9 cellular contexts compared by ENCODE assay signal in genomic region chrX:153495362-153495751, GRCh38. TPM values are rescaled to one million over a fixed set of nuclear protein-coding genes. Genes with fewer than 3 reads are reported as not detected.
DNase-seq lines count a peak whose midpoint lies in the region; ATAC-seq, FAIRE-seq and TF ChIP-seq lines count a peak whose summit lies in the region.
"Had no signal": no experiment of that assay in that cellular context is flagged by ENCODE, and none has a peak within 500 bp of the region (broad histone marks: within the 10 kb centered on the region; RNA-seq: fewer than 3 reads in every experiment).

No MANE protein-coding gene starts in this region.

- TF ChIP-seq POLR2A in suprapubic skin (IDR thresholded peaks at IDR 0.05), result no peak

- no peaks in the 10 kb centered on the region for H3K36me3 Mint-ChIP-seq in HFFc6 (ENCODE audit: low read depth)

- H3K27ac Mint-ChIP-seq in HFFc6, result peak overlapping the region; percentile 90

- no peaks in the 10 kb centered on the region for H3K9me3 Mint-ChIP-seq in HFFc6

- H3K9me3 ChIP-seq in kidney (ENCODE audit: control insufficient read depth in 1 of 2, low read length in 2 of 2) (no peaks in the 10 kb centered on the region), suprapubic skin (no peaks in the 10 kb centered on the region)

- peak overlapping the region in 1 of 2 donors; percentile 53 for H3K27ac ChIP-seq in kidney (ENCODE audit: low read depth in 2 of 2, low read length in 2 of 2)
- no peak overlapping the region for H3K27ac ChIP-seq in suprapubic skin

- no peak overlapping the region for H3K9ac ChIP-seq in kidney (ENCODE audit: low read length in 2 of 2)

- DNase-seq in HFFc6, result peak; percentile 46
- DNase-seq in cardiac fibroblast (ENCODE audit: low read depth in 2 of 2), result peak in 1 of 2 donors; percentile 64
- DNase-seq in kidney, result no peak
- no peak for DNase-seq in suprapubic skin (ENCODE audit: low spot score in 2 of 2)
- no peak for DNase-seq in AML-193 (lab: John Stamatoyannopoulos, UW)
- no peak for DNase-seq in ecto neural progenitor cell (ENCODE audit: low spot score)

- TF ChIP-seq EP300 in suprapubic skin (IDR thresholded peaks at IDR 0.05), result no peak

- intact Hi-C loops in kidney (cut with DNase I), result no loop called here

- H3K4me1 ChIP-seq in kidney (ENCODE audit: control insufficient read depth in 1 of 2, insufficient read depth in 1 of 2, low read depth in 1 of 2, low read length in 2 of 2) (peaks cover 0 to 8% of the 10 kb centered on the region in 2 donors), suprapubic skin (peaks cover 44% of the 10 kb centered on the region)

- ATAC-seq in HG02870 (IDR thresholded peaks at IDR 0.05; ENCODE audit: unreplicated experiment), result no peak
- no peak for ATAC-seq in GM19328 (IDR thresholded peaks at IDR 0.05; ENCODE audit: unreplicated experiment)

- 22% methylated on average over 17 of the region's 17 CpGs for WGBS in suprapubic skin

- peaks cover 2% of the 10 kb centered on the region; the same call in 1 of the 2 replicates for H3K27me3 Mint-ChIP-seq in HFFc6 (ENCODE audit: insufficient read depth)

- H3K27me3 ChIP-seq in suprapubic skin, result no peaks in the 10 kb centered on the region

- no peak for FAIRE-seq in kidney (lab: Jason Lieb, UNC)

- TF ChIP-seq CTCF in HFFc6 (IDR thresholded peaks at IDR 0.05), result 0 out of 2 replicates have a peak, but pooled peaks have one; percentile 4
- no peak for TF ChIP-seq CTCF in cardiac fibroblast (IDR thresholded peaks at IDR 0.05; ENCODE audit: low read depth, low read length)
- no peak for TF ChIP-seq CTCF in kidney (IDR thresholded peaks at IDR 0.05; ENCODE audit: borderline replicate concordance, extremely low read depth, insufficient read depth)
- TF ChIP-seq CTCF in suprapubic skin (IDR thresholded peaks at IDR 0.05), result no peak

- H3K4me1 Mint-ChIP-seq in HFFc6 (ENCODE audit: low read depth), result peaks cover 11% of the 10 kb centered on the region

- peak overlapping the region; percentile 60 to 66 for H3K4me3 ChIP-seq in cardiac fibroblast (replicated peaks in 1 of 2; ENCODE audit: low read depth in 2 of 2, low read length in 2 of 2)
- H3K4me3 ChIP-seq in kidney (ENCODE audit: low read length in 2 of 2), result peak overlapping the region; percentile 34 to 44
- peak overlapping the region; percentile 36 for H3K4me3 ChIP-seq in suprapubic skin

- peak overlapping the region; percentile 98 for H3K4me3 Mint-ChIP-seq in HFFc6

- H3K36me3 ChIP-seq in kidney (ENCODE audit: control insufficient read depth in 1 of 2, insufficient read depth in 2 of 2, low read length in 2 of 2) (no peaks in the 10 kb centered on the region), suprapubic skin (no peaks in the 10 kb centered on the region)

RNA-seq across cellular contexts. Expression of gene BGN, which starts 0.6 kb away (rescaled TPM):
- total RNA-seq in HFFc6 (2021; fragmentation: NEBNext Ultra II Directional; extraction: Animal tissue kit (Norgen Biotek cat#: 25700)), result 100 to 1,000 TPM; 324 to 382 (median 367) TPM
- total RNA-seq in kidney, result 164 TPM
- polyA plus RNA-seq in kidney (ENCODE audit: insufficient read depth, low read depth, low replicate concordance), result 288 TPM
- 100 to 1,000 TPM in 1 of 4 donors, 10 to 100 TPM in 3; 24.9 to 108 (median 67.3) TPM for total RNA-seq in suprapubic skin
- total RNA-seq: mononuclear cell had no signal

RNA-seq across cellular contexts. Expression of gene ATP2B3, which starts 22.1 kb away (rescaled TPM):
- not detected for total RNA-seq in HFFc6 (2021; fragmentation: NEBNext Ultra II Directional; extraction: Animal tissue kit (Norgen Biotek cat#: 25700))
- total RNA-seq in kidney, result not detected
- 0.37 TPM for polyA plus RNA-seq in kidney (ENCODE audit: insufficient read depth, low read depth, low replicate concordance)
- not detected for total RNA-seq in suprapubic skin
- total RNA-seq: mononuclear cell had no signal

RNA-seq across cellular contexts. Expression of gene HAUS7, which starts 25.0 kb away (rescaled TPM):
- 10 to 100 TPM; 20.3 to 32.0 (median 28.2) TPM for total RNA-seq in HFFc6 (2021; fragmentation: NEBNext Ultra II Directional; extraction: Animal tissue kit (Norgen Biotek cat#: 25700))
- total RNA-seq in kidney, result 28.1 TPM
- polyA plus RNA-seq in kidney (ENCODE audit: insufficient read depth, low read depth, low replicate concordance), result 47.6 TPM
- 10 to 100 TPM; 16.4 to 43.4 (median 18.9) TPM for total RNA-seq in suprapubic skin

RNA-seq across cellular contexts. Expression of gene TREX2, which starts 49.5 kb away (rescaled TPM):
- total RNA-seq in HFFc6 (2021; fragmentation: NEBNext Ultra II Directional; extraction: Animal tissue kit (Norgen Biotek cat#: 25700)), result under 1 TPM; 0.33 to 0.99 (median 0.69) TPM
- total RNA-seq in kidney (1.4 TPM), suprapubic skin (10 to 100 TPM; 19.3 to 62.6 (median 50.7) TPM)
- 0.67 TPM for polyA plus RNA-seq in kidney (ENCODE audit: insufficient read depth, low read depth, low replicate concordance)
